In the genomic region with DNA sequence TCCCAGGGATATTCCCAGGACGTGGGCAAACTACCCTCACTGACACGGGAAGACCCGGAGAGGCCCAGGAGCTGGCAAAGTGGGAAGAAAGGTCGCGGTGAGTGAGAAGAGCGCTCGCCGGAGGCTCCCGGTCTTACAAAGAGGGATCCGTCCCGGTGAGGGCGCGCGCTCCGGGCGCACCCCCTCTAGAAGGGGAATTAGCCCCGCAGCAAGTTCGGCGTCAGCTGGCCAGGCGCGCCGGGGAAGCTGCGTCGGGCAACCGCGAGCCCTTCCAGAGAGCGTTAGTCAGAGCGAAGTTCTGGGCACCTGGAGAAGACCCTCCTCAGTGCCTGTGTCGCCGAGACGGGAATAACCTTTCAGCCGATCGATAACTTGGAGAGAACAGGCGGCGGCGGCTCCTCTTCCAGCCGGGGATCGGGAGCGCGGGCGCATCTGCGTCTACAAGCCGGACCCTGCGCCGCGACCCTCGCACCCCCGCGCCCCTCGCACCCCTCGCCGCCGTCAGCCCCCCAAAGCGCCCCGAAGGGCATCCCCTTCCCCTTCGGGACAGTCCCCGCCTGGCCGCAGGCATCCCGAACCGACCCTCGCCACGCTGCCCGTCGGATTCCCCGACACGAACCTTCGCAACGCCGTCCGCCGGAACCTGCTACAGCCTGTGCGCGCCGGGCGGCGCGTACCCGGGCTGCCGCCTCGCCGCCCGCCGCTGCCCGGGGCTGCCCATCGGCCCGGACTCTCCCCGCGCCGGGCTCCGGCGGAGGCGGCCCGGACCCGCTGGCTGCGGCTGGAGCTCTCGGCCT, we compare ENCODE assay signal across 8 cellular contexts. TPM values are rescaled to one million over a fixed set of nuclear protein-coding genes. Genes with fewer than 3 reads are reported as not detected.
DNase-seq lines count a peak whose midpoint lies in the region; ATAC-seq and TF ChIP-seq lines count a peak whose summit lies in the region.

No MANE protein-coding gene starts in this region.

- peak overlapping the region; percentile 84 for H3K4me3 Mint-ChIP-seq in activated CD4-positive, alpha-beta memory T cell treated with anti-CD3 and anti-CD28 coated beads for 36 hours
- H3K4me3 Mint-ChIP-seq in naive thymus-derived CD8-positive, alpha-beta T cell, result peak overlapping the region; percentile 78 to 91 (median 85)

- H3K4me1 Mint-ChIP-seq in activated CD4-positive, alpha-beta memory T cell treated with anti-CD3 and anti-CD28 coated beads for 36 hours (ENCODE audit: low read depth), result peaks cover 42% of the 10 kb centered on the region
- H3K4me1 Mint-ChIP-seq in naive thymus-derived CD8-positive, alpha-beta T cell, result peaks cover 8 to 24% (median 15%) of the 10 kb centered on the region in 4 donors

- H3K4me3 ChIP-seq in HUES6 (ENCODE audit: low read depth, low read length) (peak overlapping the region; percentile 92), esophagus muscularis mucosa (peak overlapping the region; percentile 91 to 98 (median 94)), urinary bladder (ENCODE audit: low read depth, low read length) (peak overlapping the region; percentile 88)

- under 1% methylated on average over 36 of the region's 96 CpGs for WGBS in esophagus muscularis mucosa
- WGBS in urinary bladder, result under 1% methylated on average over 96 of the region's 96 CpGs

- H3K36me3 ChIP-seq in HUES6 (ENCODE audit: control insufficient read depth, insufficient read depth, low read length), result no peaks in the 10 kb centered on the region
- H3K36me3 ChIP-seq in esophagus muscularis mucosa, result no peaks in the 10 kb centered on the region
- H3K36me3 ChIP-seq in urinary bladder (ENCODE audit: insufficient read depth), result no peaks in the 10 kb centered on the region

- no peak for TF ChIP-seq EP300 in esophagus muscularis mucosa (IDR thresholded peaks at IDR 0.05)

- intact Hi-C loops in activated CD4-positive, alpha-beta memory T cell treated with anti-CD3 and anti-CD28 coated beads for 36 hours (cut with micrococcal nuclease), result loop anchor here (2.0 to 10.0 kb wide), 10 partner anchors 49 to 872 kb away; a partner anchor contains a TSS
- intact Hi-C loops in esophagus muscularis mucosa (cut with DNase I), result loop anchor here (5.0 to 10.0 kb wide), 5 partner anchors 77 to 762 kb away; no protein-coding TSS in a partner anchor

- no peaks in the 10 kb centered on the region for H3K9me3 ChIP-seq in HUES6 (ENCODE audit: control insufficient read depth, insufficient read depth, low read depth, low read length)
- no peaks in the 10 kb centered on the region for H3K9me3 ChIP-seq in esophagus muscularis mucosa

- H3K27me3 Mint-ChIP-seq in activated CD4-positive, alpha-beta memory T cell treated with anti-CD3 and anti-CD28 coated beads for 36 hours, result peaks cover 12% of the 10 kb centered on the region
- peaks cover 13 to 34% (median 28%) of the 10 kb centered on the region in 5 donors for H3K27me3 Mint-ChIP-seq in naive thymus-derived CD8-positive, alpha-beta T cell

- no peak for TF ChIP-seq CTCF in esophagus muscularis mucosa (IDR thresholded peaks at IDR 0.05)

- H3K36me3 Mint-ChIP-seq in activated CD4-positive, alpha-beta memory T cell treated with anti-CD3 and anti-CD28 coated beads for 36 hours, result no peaks in the 10 kb centered on the region
- no peaks in the 10 kb centered on the region for H3K36me3 Mint-ChIP-seq in naive thymus-derived CD8-positive, alpha-beta T cell

- H3K27ac ChIP-seq in HUES6 (ENCODE audit: low read depth, low read length) (peak overlapping the region; percentile 36; the same call in 1 of the 2 replicates), esophagus muscularis mucosa (replicated peaks in 1 of 4) (peak overlapping the region; percentile 90 to 98 (median 95)), urinary bladder (ENCODE audit: low read depth) (peak overlapping the region; percentile 40)

- no peaks in the 10 kb centered on the region for H3K9me3 Mint-ChIP-seq in activated CD4-positive, alpha-beta memory T cell treated with anti-CD3 and anti-CD28 coated beads for 36 hours
- H3K9me3 Mint-ChIP-seq in naive thymus-derived CD8-positive, alpha-beta T cell, result no peaks in the 10 kb centered on the region

- no peak for TF ChIP-seq POLR2A in esophagus muscularis mucosa (IDR thresholded peaks at IDR 0.05; ENCODE audit: low read depth)

- DNase-seq in EL, result peak; percentile 38
- DNase-seq in activated CD4-positive, alpha-beta memory T cell treated with anti-CD3 and anti-CD28 coated beads for 36 hours, result peak; percentile 39
- DNase-seq in esophagus muscularis mucosa (ENCODE audit: extremely low spot score), result no peak
- DNase-seq in naive thymus-derived CD8-positive, alpha-beta T cell, result peak in 4 of 10 donors; percentile 7 to 16 (median 10)
- DNase-seq in SW 1271 (lab: John Stamatoyannopoulos, UW), result no peak

- peak overlapping the region; percentile 85 for H3K9ac ChIP-seq in HUES6 (ENCODE audit: low read length)

- H3K27ac Mint-ChIP-seq in activated CD4-positive, alpha-beta memory T cell treated with anti-CD3 and anti-CD28 coated beads for 36 hours, result peak overlapping the region; percentile 75
- H3K27ac Mint-ChIP-seq in naive thymus-derived CD8-positive, alpha-beta T cell, result peak overlapping the region in 2 of 10 donors; percentile 10 to 72

- CTCF ChIA-PET in activated CD4-positive, alpha-beta memory T cell treated with anti-CD3 and anti-CD28 coated beads for 36 hours (lab: Charles Lee), result interaction anchor here (0.6 to 1.0 kb wide), 2 partner anchors 322 to 763 kb away, joined by 3 read pairs; no protein-coding TSS in a partner anchor

- POLR2A ChIA-PET in activated CD4-positive, alpha-beta memory T cell treated with anti-CD3 and anti-CD28 coated beads for 36 hours (lab: Charles Lee), result interaction anchor here (1.3 kb wide), 1 partner anchor 665 kb away, joined by 3 read pairs; no protein-coding TSS in a partner anchor
- POLR2A ChIA-PET in naive thymus-derived CD8-positive, alpha-beta T cell (lab: Charles Lee), result no interaction called here

- H3K27me3 ChIP-seq in HUES6 (ENCODE audit: control insufficient read depth, insufficient read depth, low read length), result peaks cover 24% of the 10 kb centered on the region; the same call in 1 of the 2 replicates
- no peaks in the 10 kb centered on the region for H3K27me3 ChIP-seq in esophagus muscularis mucosa

- H3K4me1 ChIP-seq in HUES6 (ENCODE audit: control insufficient read depth, insufficient read depth, low read length) (peaks cover 34% of the 10 kb centered on the region), esophagus muscularis mucosa (peaks cover 8 to 45% (median 40%) of the 10 kb centered on the region in 4 donors), urinary bladder (ENCODE audit: insufficient read depth) (no peaks in the 10 kb centered on the region)

- ATAC-seq in GM21515 (IDR thresholded peaks at IDR 0.05; ENCODE audit: unreplicated experiment), result peak; percentile 38
- ATAC-seq in naive thymus-derived CD8-positive, alpha-beta T cell, result peak; percentile 18 to 53

RNA-seq across cellular contexts. Expression of a gene that starts 0.5 kb away (rescaled TPM):
- total RNA-seq in activated CD4-positive, alpha-beta memory T cell treated with anti-CD3 and anti-CD28 coated beads for 36 hours, result 1 to 10 TPM; 6.1 to 6.2 TPM
- 10 to 100 TPM; 37.4 to 59.0 (median 43.0) TPM for total RNA-seq in esophagus muscularis mucosa
- total RNA-seq in naive thymus-derived CD8-positive, alpha-beta T cell, result under 1 TPM; 0.08 to 0.16 TPM
- polyA plus RNA-seq in naive thymus-derived CD8-positive, alpha-beta T cell, result under 1 TPM in 1 of 3 donors, not detected in 2; 0.08 TPM
- total RNA-seq in urinary bladder, result 50.8 TPM
- 11.8 TPM for polyA plus RNA-seq in urinary bladder

Comparison
In these comparisons a context has a peak if more than half of its experiments do, and no peak if none do; other contexts are left out.
1. DNase-seq: peak in EL (single experiment) and activated CD4-positive, alpha-beta memory T cell treated with anti-CD3 and anti-CD28 coated beads for 36 hours (single experiment); none in esophagus muscularis mucosa (single experiment) and SW 1271 (0 of 2).
2. H3K27ac ChIP-seq: peak in every context shown above with its lines; median percentile 95 in esophagus muscularis mucosa; 40 in urinary bladder; 36 in HUES6.
3. RNA of a gene that starts 0.5 kb away (total RNA-seq): 50.8 TPM in urinary bladder (single experiment), 37.4 to 59.0 TPM in esophagus muscularis mucosa and 6.1 to 6.2 TPM in activated CD4-positive, alpha-beta memory T cell treated with anti-CD3 and anti-CD28 coated beads for 36 hours; 0.08 to 0.16 TPM in naive thymus-derived CD8-positive, alpha-beta T cell; every median in the first group is over 4 times any median in the second.
4. Peak in every context shown above with its lines, with median percentiles within 50 percentile points of each other: H3K4me3 ChIP-seq.